ENCODE assay signal across 14 cellular contexts in genomic region chr6:160132776-160133338, GRCh38. TPM values are rescaled to one million over a fixed set of nuclear protein-coding genes. Genes with fewer than 3 reads are reported as not detected.
DNase-seq lines count a peak whose midpoint lies in the region; ATAC-seq lines count a peak whose summit lies in the region.
"Had no signal": no experiment of that assay in that cellular context is flagged by ENCODE, and none has a peak within 500 bp of the region (broad histone marks: within the 10 kb centered on the region; RNA-seq: fewer than 3 reads in every experiment).

No MANE protein-coding gene starts in this region.

- CTCF ChIA-PET in activated CD8-positive, alpha-beta memory T cell treated with anti-CD3 and anti-CD28 coated beads, Interleukin-2, amount 10 ng/mL, durations not matched to agents 7 days and 5 days (lab: Charles Lee), result no interaction called here

- no peaks in the 10 kb centered on the region for H3K4me1 ChIP-seq in GM23248 (ENCODE audit: insufficient read depth)
- H3K4me1 ChIP-seq: BE2C, heart left ventricle had no signal

- in situ Hi-C loops in GM23248 (cut with MboI) (no loop called here), KBM-7 (cut with MboI; ENCODE audit: low pct_unique_long_range_greater_than_20kb, low sequenced_read_pairs) (no loop called here)

- no peaks in the 10 kb centered on the region for H3K9me3 ChIP-seq in GM23248 (ENCODE audit: low read depth)
- H3K9me3 ChIP-seq: BE2C, heart left ventricle had no signal

- no peak overlapping the region for H3K4me3 Mint-ChIP-seq in activated CD8-positive, alpha-beta memory T cell treated with anti-CD3 and anti-CD28 coated beads, Interleukin-2, amount 10 ng/mL, durations not matched to agents 7 days and 5 days
- H3K4me3 Mint-ChIP-seq: naive thymus-derived CD4-positive, alpha-beta T cell had no signal

- ATAC-seq in HG02588 (IDR thresholded peaks at IDR 0.05; ENCODE audit: unreplicated experiment), result no peak
- no peak for ATAC-seq in activated CD8-positive, alpha-beta memory T cell treated with anti-CD3 and anti-CD28 coated beads, Interleukin-2, amount 10 ng/mL, durations not matched to agents 7 days and 5 days
- no peak for ATAC-seq in GM21423 (IDR thresholded peaks at IDR 0.05; ENCODE audit: unreplicated experiment)
- ATAC-seq: heart left ventricle; naive thymus-derived CD4-positive, alpha-beta T cell had no signal

- H3K9me3 Mint-ChIP-seq in activated CD8-positive, alpha-beta memory T cell treated with anti-CD3 and anti-CD28 coated beads, Interleukin-2, amount 10 ng/mL, durations not matched to agents 7 days and 5 days (ENCODE audit: low read depth), result no peaks in the 10 kb centered on the region
- H3K9me3 Mint-ChIP-seq: naive thymus-derived CD4-positive, alpha-beta T cell had no signal

- no peak overlapping the region for H2AFZ ChIP-seq in GM23248

- 77 to 79% methylated on average over 10 to 12 of the region's 12 CpGs for WGBS in GM23248 (ENCODE audit: low coverage in 1 of 2, low lambda C conversion rate in 2 of 2, missing lambda C conversion rate in 2 of 2), 2 experiments

- no peaks in the 10 kb centered on the region for H3K4me1 Mint-ChIP-seq in activated CD8-positive, alpha-beta memory T cell treated with anti-CD3 and anti-CD28 coated beads, Interleukin-2, amount 10 ng/mL, durations not matched to agents 7 days and 5 days

- no peak overlapping the region for H3K4me2 ChIP-seq in GM23248 (ENCODE audit: unreplicated experiment)

- no peaks in the 10 kb centered on the region for H3K27me3 Mint-ChIP-seq in activated CD8-positive, alpha-beta memory T cell treated with anti-CD3 and anti-CD28 coated beads, Interleukin-2, amount 10 ng/mL, durations not matched to agents 7 days and 5 days

- H3K27ac ChIP-seq in GM23248, result no peak overlapping the region
- H3K27ac ChIP-seq: heart left ventricle had no signal

- peak; percentile 50 for DNase-seq in AG08396 (ENCODE audit: low spot score)
- DNase-seq in GM23248, result peak; percentile 60
- DNase-seq in amniotic epithelial cell (ENCODE audit: low read depth), result peak; percentile 55
- peak; percentile 43 for DNase-seq in iPS-NIHi7 (ENCODE audit: extremely low spot score)
- no peak for DNase-seq in KBM-7
- DNase-seq in activated CD8-positive, alpha-beta memory T cell treated with anti-CD3 and anti-CD28 coated beads, Interleukin-2, amount 10 ng/mL, durations not matched to agents 7 days and 5 days, result no peak
- DNase-seq: activated naive CD4-positive, alpha-beta T cell treated with anti-CD3 and anti-CD28 coated beads, Interleukin-2, amount 50 U/mL, for 16 hours; BE2C; heart left ventricle; left cardiac atrium; naive thymus-derived CD4-positive, alpha-beta T cell; NK-92 treated with Interleukin-12 subunit alpha and Interleukin-12 subunit beta, amount 100 ng/mL, for 24 hours had no signal

- no peak overlapping the region for H3K4me3 ChIP-seq in GM23248
- H3K4me3 ChIP-seq: heart left ventricle had no signal

- H3K27me3 ChIP-seq in GM23248 (replicated peaks; ENCODE audit: insufficient read depth), result no peaks in the 10 kb centered on the region
- H3K27me3 ChIP-seq: heart left ventricle had no signal

- no peaks in the 10 kb centered on the region for H3K36me3 ChIP-seq in GM23248 (ENCODE audit: low read depth)
- H3K36me3 ChIP-seq: BE2C, heart left ventricle had no signal

- no peaks in the 10 kb centered on the region for H4K20me1 ChIP-seq in GM23248 (ENCODE audit: insufficient read depth)

- H3F3A ChIP-seq in GM23248 (ENCODE audit: insufficient read depth), result no peaks in the 10 kb centered on the region

- H3K27ac Mint-ChIP-seq in activated CD8-positive, alpha-beta memory T cell treated with anti-CD3 and anti-CD28 coated beads, Interleukin-2, amount 10 ng/mL, durations not matched to agents 7 days and 5 days, result no peak overlapping the region
- H3K27ac Mint-ChIP-seq: naive thymus-derived CD4-positive, alpha-beta T cell had no signal

- H3K9ac ChIP-seq in GM23248, result no peak overlapping the region

- no peaks in the 10 kb centered on the region for H3K79me2 ChIP-seq in GM23248 (ENCODE audit: insufficient read depth)

- no peaks in the 10 kb centered on the region for H3K36me3 Mint-ChIP-seq in activated CD8-positive, alpha-beta memory T cell treated with anti-CD3 and anti-CD28 coated beads, Interleukin-2, amount 10 ng/mL, durations not matched to agents 7 days and 5 days

- no peaks in the 10 kb centered on the region for H3K9me2 ChIP-seq in GM23248 (ENCODE audit: insufficient read depth)

RNA-seq across cellular contexts. Expression of gene SLC22A1, which starts 11.2 kb away (rescaled TPM):
- not detected in 2 replicates for total RNA-seq in GM23248 (2014; rRNA removed; shearing (Covaris generic))
- not detected in 2 replicates for polyA plus RNA-seq in GM23248 (2016; fragmentation: Nextera tagmentation; extraction: Ambion mirVana)
- total RNA-seq in activated CD8-positive, alpha-beta memory T cell treated with anti-CD3 and anti-CD28 coated beads, Interleukin-2, amount 10 ng/mL, durations not matched to agents 7 days and 5 days, result 1 to 10 TPM in 1 of 2 experiments, under 1 TPM in 1; 0.82 to 1.6 TPM
- polyA plus RNA-seq: naive thymus-derived CD4-positive, alpha-beta T cell had no signal

Comparison
In these comparisons a context has a peak if more than half of its experiments do, and no peak if none do; other contexts are left out.
1. DNase-seq: peak in AG08396 (single experiment), GM23248 (single experiment), amniotic epithelial cell (single experiment) and iPS-NIHi7 (single experiment); none in KBM-7 (single experiment) and activated CD8-positive, alpha-beta memory T cell treated with anti-CD3 and anti-CD28 coated beads, Interleukin-2, amount 10 ng/mL, durations not matched to agents 7 days and 5 days (single experiment).